1 cellular context compared by ENCODE assay signal in genomic region chr14:102524026-102524450, GRCh38.
TF ChIP-seq lines count a peak whose summit lies in the region.

No MANE protein-coding gene starts in this region.

TF ChIP-seq in GM12878, 131 proteins besides CTCF, POLR2A, EP300 and RAD21 (continued from another document):
- TF ChIP-seq, protein P1, sequence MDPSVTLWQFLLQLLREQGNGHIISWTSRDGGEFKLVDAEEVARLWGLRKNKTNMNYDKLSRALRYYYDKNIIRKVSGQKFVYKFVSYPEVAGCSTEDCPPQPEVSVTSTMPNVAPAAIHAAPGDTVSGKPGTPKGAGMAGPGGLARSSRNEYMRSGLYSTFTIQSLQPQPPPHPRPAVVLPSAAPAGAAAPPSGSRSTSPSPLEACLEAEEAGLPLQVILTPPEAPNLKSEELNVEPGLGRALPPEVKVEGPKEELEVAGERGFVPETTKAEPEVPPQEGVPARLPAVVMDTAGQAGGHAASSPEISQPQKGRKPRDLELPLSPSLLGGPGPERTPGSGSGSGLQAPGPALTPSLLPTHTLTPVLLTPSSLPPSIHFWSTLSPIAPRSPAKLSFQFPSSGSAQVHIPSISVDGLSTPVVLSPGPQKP (IDR thresholded peaks at IDR 0.05; ENCODE audit: low read depth, low read length): no peak
- TF ChIP-seq YBX1 (IDR thresholded peaks at IDR 0.05): no peak
- no peak for TF ChIP-seq IRF4 (IDR thresholded peaks at IDR 0.05; ENCODE audit: low read depth, low read length)
- TF ChIP-seq MYC (IDR thresholded peaks at IDR 0.05; ENCODE audit: insufficient read depth, insufficient read length, insufficient replicate concordance, low read length, severe bottlenecking): no peak
- no peak for TF ChIP-seq RELA (IDR thresholded peaks at IDR 0.05; ENCODE audit: borderline replicate concordance, partially characterized antibody)
- TF ChIP-seq SP1 (IDR thresholded peaks at IDR 0.05; ENCODE audit: low read depth, low read length): no peak
- no peak for TF ChIP-seq STAT1 (conservative IDR thresholded peaks at IDR 0.05)
TF ChIP-seq in GM12878: peak in this region for 0.
